Comparison of ENCODE assay signal across 21 cellular contexts in genomic region chr13:23086951-23087350, GRCh38.
"Had no signal": no experiment of that assay in that cellular context is flagged by ENCODE, and none has a peak within 500 bp of the region (broad histone marks: within the 10 kb centered on the region; RNA-seq: fewer than 3 reads in every experiment).

No MANE protein-coding gene starts in this region.

- H3K36me3 ChIP-seq: adrenal gland, esophagus muscularis mucosa, heart right ventricle, prostate gland, suprapubic skin, transverse colon, uterus, WERI-Rb-1 had no signal

- H3K27me3 ChIP-seq: adrenal gland, esophagus muscularis mucosa, suprapubic skin, transverse colon, uterus had no signal

- H3K9me3 ChIP-seq: adrenal gland, esophagus muscularis mucosa, heart right ventricle, prostate gland, suprapubic skin, transverse colon, uterus had no signal

- DNase-seq: activated CD4-positive, alpha-beta T cell treated with anti-CD3 and anti-CD28 coated beads, Interleukin-2, amount 50 U/mL, for 4 hours; activated gamma-delta T cell treated with Interleukin-2 at 50 U/mL for 16 hours; adrenal gland; effector CD8-positive, alpha-beta T cell; heart right ventricle; immature natural killer cell; left ventricle myocardium superior; naive thymus-derived CD8-positive, alpha-beta T cell; right cardiac atrium; stimulated activated CD4-positive, alpha-beta T cell treated with anti-CD3 and anti-CD28 coated beads, Interleukin-15, amount 100 ng/mL, for 24 hours; stimulated activated CD4-positive, alpha-beta T cell treated with anti-CD3 and anti-CD28 coated beads, Interleukin-4, amount 100 ng/mL, for 1 hour; stimulated activated naive CD8-positive, alpha-beta T cell treated with anti-CD3 and anti-CD28 coated beads, Interleukin-15, amount 100 ng/mL, for 72 hours; T1000; transverse colon; uterus; WERI-Rb-1 had no signal

- ATAC-seq: activated naive CD4-positive, alpha-beta T cell treated with anti-CD3 and anti-CD28 coated beads, Interleukin-2, amount 50 U/mL, for 72 hours; heart right ventricle; left ventricle myocardium superior; naive thymus-derived CD8-positive, alpha-beta T cell; right cardiac atrium; stimulated activated naive CD8-positive, alpha-beta T cell treated with anti-CD3 and anti-CD28 coated beads, Interleukin-15, amount 100 ng/mL, for 72 hours had no signal

- H3K4me3 ChIP-seq: adrenal gland, esophagus muscularis mucosa, heart right ventricle, prostate gland, skin epidermis, suprapubic skin, transverse colon, uterus had no signal

- H3K4me1 ChIP-seq: adrenal gland, esophagus muscularis mucosa, heart right ventricle, prostate gland, suprapubic skin, transverse colon, uterus had no signal
